ENCODE assay signal across 31 cellular contexts in genomic region chr22:19056951-19057401, GRCh38.
DNase-seq lines count a peak whose midpoint lies in the region; ATAC-seq, FAIRE-seq and TF ChIP-seq lines count a peak whose summit lies in the region.
"Had no signal": no experiment of that assay in that cellular context is flagged by ENCODE, and none has a peak within 500 bp of the region (broad histone marks: within the 10 kb centered on the region; RNA-seq: fewer than 3 reads in every experiment).

No MANE protein-coding gene starts in this region.

- peaks cover 6% of the 10 kb centered on the region for H3K4me1 Mint-ChIP-seq in MCF 10A (ENCODE audit: insufficient read depth, unreplicated experiment)
- H3K4me1 Mint-ChIP-seq in central memory CD8-positive, alpha-beta T cell = peaks cover 44% of the 10 kb centered on the region
- peaks cover 0 to 6% of the 10 kb centered on the region in 2 donors for H3K4me1 Mint-ChIP-seq in natural killer cell treated with Interleukin-12 subunit alpha and Interleukin-12 subunit beta and Interleukin-15 and Interleukin-18, amount 100 ng/mL, for 72 hours (ENCODE audit: low read depth in 2 of 2)
- H3K4me1 Mint-ChIP-seq: H9 had no signal

- TF ChIP-seq CTCF in MCF 10A (IDR thresholded peaks at IDR 0.05; ENCODE audit: unreplicated experiment) (no peak), breast epithelium (IDR thresholded peaks at IDR 0.05) (no peak)

- intact Hi-C loops in MCF 10A (cut with micrococcal nuclease) (no loop called here), breast epithelium (cut with DNase I; ENCODE audit: low total_unique reads) (no loop called here)

- H3K36me3 ChIP-seq in breast epithelium (no peaks in the 10 kb centered on the region), small intestine (ENCODE audit: control insufficient read depth in 2 of 2, insufficient read depth in 2 of 2, low read length in 2 of 2) (peaks cover 11 to 22% of the 10 kb centered on the region in 2 donors)
- H3K36me3 ChIP-seq: ovary had no signal

- H3K27me3 ChIP-seq in breast epithelium = no peaks in the 10 kb centered on the region
- H3K27me3 ChIP-seq in small intestine (ENCODE audit: control insufficient read depth in 2 of 2, insufficient read depth in 2 of 2, low read length in 2 of 2) = no peaks in the 10 kb centered on the region
- H3K27me3 ChIP-seq: BLaER1, cardiac muscle cell, gastroesophageal sphincter, left lung, ovary had no signal

- no peak overlapping the region for H3K4me3 ChIP-seq in breast epithelium
- no peak overlapping the region for H3K4me3 ChIP-seq in small intestine (ENCODE audit: low read depth in 1 of 2, low read length in 2 of 2)
- H3K4me3 ChIP-seq: BLaER1, cardiac muscle cell, gastroesophageal sphincter, left lung, ovary, PC-9 had no signal

- POLR2A ChIA-PET in MCF 10A (lab: Yijun Ruan, JAX) = no interaction called here

- TF ChIP-seq POLR2A in breast epithelium (IDR thresholded peaks at IDR 0.05) = no peak

- peak overlapping the region; percentile 63 for H3K27ac Mint-ChIP-seq in MCF 10A (ENCODE audit: low read depth, unreplicated experiment)
- H3K27ac Mint-ChIP-seq in central memory CD8-positive, alpha-beta T cell (ENCODE audit: low read depth) = peak overlapping the region; percentile 41
- no peak overlapping the region for H3K27ac Mint-ChIP-seq in natural killer cell treated with Interleukin-12 subunit alpha and Interleukin-12 subunit beta and Interleukin-15 and Interleukin-18, amount 100 ng/mL, for 72 hours

- no peak overlapping the region for H3K4me3 Mint-ChIP-seq in MCF 10A (ENCODE audit: unreplicated experiment)
- no peak overlapping the region for H3K4me3 Mint-ChIP-seq in central memory CD8-positive, alpha-beta T cell
- H3K4me3 Mint-ChIP-seq in natural killer cell treated with Interleukin-12 subunit alpha and Interleukin-12 subunit beta and Interleukin-15 and Interleukin-18, amount 100 ng/mL, for 72 hours = no peak overlapping the region
- H3K4me3 Mint-ChIP-seq: immature natural killer cell; naive thymus-derived CD4-positive, alpha-beta T cell had no signal

- FAIRE-seq in small intestine (lab: Jason Lieb, UNC) = no peak

- no peaks in the 10 kb centered on the region for H3K9me3 Mint-ChIP-seq in MCF 10A (ENCODE audit: unreplicated experiment)
- H3K9me3 Mint-ChIP-seq in central memory CD8-positive, alpha-beta T cell = no peaks in the 10 kb centered on the region
- H3K9me3 Mint-ChIP-seq in natural killer cell treated with Interleukin-12 subunit alpha and Interleukin-12 subunit beta and Interleukin-15 and Interleukin-18, amount 100 ng/mL, for 72 hours = no peaks in the 10 kb centered on the region
- H3K9me3 Mint-ChIP-seq: H9; immature natural killer cell; naive thymus-derived CD4-positive, alpha-beta T cell had no signal

- H3K4me1 ChIP-seq in breast epithelium (no peaks in the 10 kb centered on the region), small intestine (ENCODE audit: control insufficient read depth in 2 of 2, insufficient read depth in 1 of 2, low read depth in 1 of 2, low read length in 1 of 2) (no peaks in the 10 kb centered on the region)
- H3K4me1 ChIP-seq: BLaER1, gastroesophageal sphincter, left lung had no signal

- no peaks in the 10 kb centered on the region for H3K27me3 Mint-ChIP-seq in MCF 10A (ENCODE audit: insufficient read depth, unreplicated experiment)
- no peaks in the 10 kb centered on the region for H3K27me3 Mint-ChIP-seq in central memory CD8-positive, alpha-beta T cell
- no peaks in the 10 kb centered on the region for H3K27me3 Mint-ChIP-seq in natural killer cell treated with Interleukin-12 subunit alpha and Interleukin-12 subunit beta and Interleukin-15 and Interleukin-18, amount 100 ng/mL, for 72 hours
- H3K27me3 Mint-ChIP-seq: naive thymus-derived CD4-positive, alpha-beta T cell had no signal

- H3K36me3 Mint-ChIP-seq in MCF 10A (ENCODE audit: insufficient read depth, unreplicated experiment) = peaks cover 60% of the 10 kb centered on the region
- H3K36me3 Mint-ChIP-seq in central memory CD8-positive, alpha-beta T cell (ENCODE audit: insufficient read depth) = peaks cover 59% of the 10 kb centered on the region
- no peaks in the 10 kb centered on the region for H3K36me3 Mint-ChIP-seq in natural killer cell treated with Interleukin-12 subunit alpha and Interleukin-12 subunit beta and Interleukin-15 and Interleukin-18, amount 100 ng/mL, for 72 hours

- DNase-seq in MCF 10A (ENCODE audit: unreplicated experiment) (no peak), breast epithelium (ENCODE audit: low spot score in 2 of 2) (no peak), ureter (ENCODE audit: low spot score) (peak; percentile 33), NCI-H446 treated with DMSO at 0.1 percent for 48 hours (lab: John Stamatoyannopoulos, UW) (no peak), small intestine (no peak)
- no peak for DNase-seq in central memory CD8-positive, alpha-beta T cell (ENCODE audit: low spot score in 2 of 2)
- peak; percentile 56 for DNase-seq in natural killer cell treated with Interleukin-12 subunit alpha and Interleukin-12 subunit beta and Interleukin-15 and Interleukin-18, amount 100 ng/mL, for 72 hours (ENCODE audit: low spot score)
- DNase-seq: activated CD4-positive, alpha-beta T cell treated with anti-CD3 and anti-CD28 coated beads, Interleukin-2, amount 50 U/mL, for 48 hours; activated naive CD4-positive, alpha-beta T cell; activated T-cell treated with anti-CD3 and anti-CD28 coated beads, Interleukin-2, amount 50 U/mL, for 1 hour; anterior cingulate cortex; cortex of kidney; GDM1; H9; hypothalamus; immature natural killer cell; IMR-90; left lung; naive thymus-derived CD4-positive, alpha-beta T cell; NCI-H1048; NCI-H187; NCI-H2171 treated with DMSO at 0.1 percent for 48 hours; NCI-H524; ovary; PC-9; SHP77; T1000 had no signal

- BruUV-seq in MCF 10A (replicated peaks; lab: Mats Ljungman, UMichigan) = no TSS peak

- CTCF ChIA-PET in MCF 10A (lab: Yijun Ruan, JAX) = interaction anchor here (0.7 to 1.2 kb wide), 3 partner anchors 16 to 41 kb away, joined by 3 read pairs; no protein-coding TSS in a partner anchor

- H3K27ac ChIP-seq in breast epithelium (no peak overlapping the region), small intestine (ENCODE audit: low read depth in 1 of 2, low read length in 1 of 2) (no peak overlapping the region)
- H3K27ac ChIP-seq: BLaER1, cardiac muscle cell, gastroesophageal sphincter, left lung, ovary, PC-9 had no signal

- no peak for ATAC-seq in central memory CD8-positive, alpha-beta T cell (replicated peaks; ENCODE audit: extremely low read depth, poor library complexity, severe bottlenecking)
- ATAC-seq in natural killer cell treated with Interleukin-12 subunit alpha and Interleukin-12 subunit beta and Interleukin-15 and Interleukin-18, amount 100 ng/mL, for 72 hours = no peak
- no peak for ATAC-seq in GM21447 (IDR thresholded peaks at IDR 0.05; ENCODE audit: unreplicated experiment)
- ATAC-seq: gastroesophageal sphincter; left lung; naive thymus-derived CD4-positive, alpha-beta T cell had no signal

- H3K9me3 ChIP-seq in breast epithelium = no peaks in the 10 kb centered on the region
- no peaks in the 10 kb centered on the region for H3K9me3 ChIP-seq in small intestine (ENCODE audit: control insufficient read depth, low read depth)
- H3K9me3 ChIP-seq: BLaER1, gastroesophageal sphincter, left lung, ovary had no signal

- 91 to 93% (median 93%) methylated on average over 13 of the region's 13 CpGs for WGBS in small intestine, 3 donors

Comparison
In these comparisons a context has a peak if more than half of its experiments do, and no peak if none do; other contexts are left out.
1. DNase-seq: peak in natural killer cell treated with Interleukin-12 subunit alpha and Interleukin-12 subunit beta and Interleukin-15 and Interleukin-18, amount 100 ng/mL, for 72 hours (single experiment) and ureter (single experiment); none in MCF 10A (single experiment), breast epithelium (0 of 2), central memory CD8-positive, alpha-beta T cell (0 of 2), NCI-H446 treated with DMSO at 0.1 percent for 48 hours (single experiment) and small intestine (single experiment).
2. H3K27ac Mint-ChIP-seq: peak in MCF 10A (single experiment) and central memory CD8-positive, alpha-beta T cell (single experiment); none in natural killer cell treated with Interleukin-12 subunit alpha and Interleukin-12 subunit beta and Interleukin-15 and Interleukin-18, amount 100 ng/mL, for 72 hours (0 of 2).